Comparison of ENCODE assay signal across 14 cellular contexts in the genomic region with DNA sequence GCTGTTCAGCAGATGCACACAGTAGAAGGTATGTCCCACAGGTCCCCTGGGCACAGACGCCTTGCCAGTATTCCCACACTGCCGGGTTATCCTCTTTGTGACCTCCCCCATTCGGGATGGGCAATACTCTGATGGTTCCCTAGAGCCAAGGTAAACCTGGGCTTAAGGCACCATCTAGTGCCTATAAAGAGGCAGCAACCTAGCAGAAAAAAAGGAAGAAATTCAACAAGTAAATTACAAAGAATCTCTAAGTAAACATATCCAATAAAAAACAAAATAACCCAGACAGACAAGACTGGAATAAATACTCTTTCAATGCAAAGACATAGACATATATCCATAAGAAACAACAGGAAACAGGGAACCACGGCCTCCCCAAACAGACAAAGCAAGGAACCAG. TPM values are rescaled to one million over a fixed set of nuclear protein-coding genes. Genes with fewer than 3 reads are reported as not detected.
DNase-seq lines count a peak whose midpoint lies in the region; ATAC-seq and TF ChIP-seq lines count a peak whose summit lies in the region.
"Had no signal": no experiment of that assay in that cellular context is flagged by ENCODE, and none has a peak within 500 bp of the region (broad histone marks: within the 10 kb centered on the region; RNA-seq: fewer than 3 reads in every experiment).

No MANE protein-coding gene starts in this region.

- H3K27ac ChIP-seq in transverse colon: peak overlapping the region; percentile 76 to 86 (median 80)
- H3K27ac ChIP-seq: heart right ventricle, skin epidermis had no signal

- TF ChIP-seq POLR2A in transverse colon (IDR thresholded peaks at IDR 0.05): no peak

- no peaks in the 10 kb centered on the region for H3K27me3 ChIP-seq in transverse colon

- H3K4me3 ChIP-seq in fibroblast of villous mesenchyme (ENCODE audit: low read depth, low read length) (no peak overlapping the region), transverse colon (no peak overlapping the region)
- H3K4me3 ChIP-seq: heart right ventricle, skin epidermis had no signal

- peaks cover 0 to 14% (median 5%) of the 10 kb centered on the region in 4 donors for H3K4me1 ChIP-seq in transverse colon
- H3K4me1 ChIP-seq: heart right ventricle had no signal

- peaks cover 15 to 17% of the 10 kb centered on the region in 2 donors for H3K9me3 ChIP-seq in transverse colon

- TF ChIP-seq EP300 in transverse colon (IDR thresholded peaks at IDR 0.05; ENCODE audit: low read depth): no peak

- in situ Hi-C loops in transverse colon (cut with MboI; ENCODE audit: low pct_ligation_motif_present in 1 of 4, low pct_unique_long_range_greater_than_20kb in 1 of 4, low sequenced_read_pairs in 3 of 4): no loop called here

- 68 to 74% methylated on average over 3 to 4 of the region's 4 CpGs for WGBS in transverse colon (ENCODE audit: low coverage in 1 of 2), 2 donors

- no peaks in the 10 kb centered on the region for H3K36me3 ChIP-seq in transverse colon
- H3K36me3 ChIP-seq: heart right ventricle had no signal

- intact Hi-C loops in transverse colon (cut with DNase I; ENCODE audit: low total_unique reads): no loop called here

- TF ChIP-seq CTCF in fibroblast of villous mesenchyme (IDR thresholded peaks at IDR 0.05; ENCODE audit: insufficient read depth, low read depth, low read length) (peak; percentile 32), transverse colon (IDR thresholded peaks at IDR 0.05) (peak; percentile 8 to 48 (median 27))

- no peak for ATAC-seq in HG02938 (IDR thresholded peaks at IDR 0.05; ENCODE audit: unreplicated experiment)
- ATAC-seq: heart right ventricle, left ventricle myocardium superior had no signal

- DNase-seq in NCI-H2171 treated with DMSO at 0.1 percent for 48 hours (lab: John Stamatoyannopoulos, UW): peak; percentile 17
- DNase-seq in NCI-H2171 (lab: John Stamatoyannopoulos, UW): no peak
- DNase-seq in RKO (ENCODE audit: low spot score): peak; percentile 22
- DNase-seq in fibroblast of villous mesenchyme (ENCODE audit: low read depth): peak; percentile 44
- no peak for DNase-seq in transverse colon
- DNase-seq in MV-4-11 (lab: John Stamatoyannopoulos, UW): no peak
- no peak for DNase-seq in T1000 (lab: John Stamatoyannopoulos, UW)
- DNase-seq: heart right ventricle, left ventricle myocardium superior, NCI-H1436 treated with DMSO at 0.1 percent for 48 hours, NCI-H526 treated with DMSO at 0.1 percent for 48 hours, substantia nigra had no signal

RNA-seq across cellular contexts. Expression of a gene that starts 39.4 kb away (rescaled TPM):
- total RNA-seq in fibroblast of villous mesenchyme (2.6 and 3.9 TPM in 2 replicates), transverse colon (under 1 TPM in 2 of 4 donors, not detected in 2; 0.48 to 0.82 TPM)
- total RNA-seq: left ventricle myocardium superior had no signal

RNA-seq across cellular contexts. Expression of a gene that starts 39.5 kb away (rescaled TPM):
- 26.1 and 36.3 TPM in 2 replicates for total RNA-seq in fibroblast of villous mesenchyme
- total RNA-seq in transverse colon: 10 to 100 TPM in 3 of 4 donors, 1 to 10 TPM in 1; 6.0 to 15.4 (median 12.0) TPM

Comparison
In these comparisons a context has a peak if more than half of its experiments do, and no peak if none do; other contexts are left out.
1. DNase-seq: peak in NCI-H2171 treated with DMSO at 0.1 percent for 48 hours (single experiment), RKO (single experiment) and fibroblast of villous mesenchyme (single experiment); none in NCI-H2171 (single experiment), transverse colon (single experiment), MV-4-11 (single experiment) and T1000 (single experiment).